Comparison of ENCODE assay signal across 8 cellular contexts in the genomic region with DNA sequence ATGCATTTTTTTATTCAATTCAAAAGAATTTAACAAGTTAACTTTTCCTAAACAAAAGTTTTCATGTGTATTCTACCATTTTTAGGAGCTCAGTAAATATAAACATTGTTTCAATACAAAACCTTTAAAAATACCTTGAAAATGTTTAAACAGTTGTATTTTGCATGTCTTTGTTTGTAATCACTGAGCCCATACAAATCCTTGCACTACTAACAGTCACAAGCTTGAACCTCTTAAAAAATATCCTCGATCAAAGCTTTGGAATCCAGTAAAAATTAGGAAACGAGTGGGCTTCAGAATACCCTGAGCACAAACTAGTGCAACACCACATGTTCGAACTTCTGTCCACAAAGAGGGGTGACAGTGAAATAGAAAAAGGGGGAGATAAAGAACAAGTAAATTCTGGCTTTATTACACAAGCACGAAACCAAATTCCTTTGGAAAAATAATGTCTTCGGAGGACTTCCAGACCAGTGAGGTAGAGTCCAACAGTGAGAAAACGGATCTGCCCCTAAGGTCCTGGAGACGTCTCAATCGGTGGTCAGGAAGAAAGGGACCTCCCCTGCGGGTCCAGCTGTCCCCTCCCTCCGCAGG. TPM values are rescaled to one million over a fixed set of nuclear protein-coding genes. Genes with fewer than 3 reads are reported as not detected.
A peak's percentile ranks its signal among the peaks of the same experiment; 100 is the strongest.
DNase-seq lines count a peak whose midpoint lies in the region; ATAC-seq, FAIRE-seq and TF ChIP-seq lines count a peak whose summit lies in the region.

No MANE protein-coding gene starts in this region.

- intact Hi-C loops in esophagus muscularis mucosa (cut with DNase I), result no loop called here

- TF ChIP-seq POLR2A in esophagus muscularis mucosa (IDR thresholded peaks at IDR 0.05; ENCODE audit: low read depth), result no peak

- TF ChIP-seq CTCF in esophagus muscularis mucosa (IDR thresholded peaks at IDR 0.05), result no peak

- no peak for ATAC-seq in GM19324 (IDR thresholded peaks at IDR 0.05; ENCODE audit: low FRiP score, unreplicated experiment)

- H3K4me3 ChIP-seq in GM08714 (ENCODE audit: low read length) (peak overlapping the region; percentile 85), esophagus muscularis mucosa (peak overlapping the region; percentile 65 to 94 (median 88))

- H3K9me3 ChIP-seq in esophagus muscularis mucosa, result no peaks in the 10 kb centered on the region

- H3K4me1 ChIP-seq in esophagus muscularis mucosa, result peaks cover 14 to 32% (median 27%) of the 10 kb centered on the region in 4 donors

- FAIRE-seq in RCC 7860 (lab: Jason Lieb, UNC), result peak; percentile 66

- TF ChIP-seq EP300 in esophagus muscularis mucosa (IDR thresholded peaks at IDR 0.05), result no peak

- DNase-seq in RCC 7860 (ENCODE audit: low spot score), result no peak
- no peak for DNase-seq in esophagus muscularis mucosa (ENCODE audit: extremely low spot score)
- peak; percentile 3 for DNase-seq in pons (ENCODE audit: low spot score)
- no peak for DNase-seq in middle frontal gyrus (ENCODE audit: extremely low spot score, low spot score)
- no peak for DNase-seq in cerebellar nuclear complex (lab: John Stamatoyannopoulos, UW)
- no peak for DNase-seq in A172 (ENCODE audit: low spot score)

- no peaks in the 10 kb centered on the region for H3K27me3 ChIP-seq in esophagus muscularis mucosa

- peak overlapping the region; percentile 96 to 99 (median 96) for H3K27ac ChIP-seq in esophagus muscularis mucosa (replicated peaks in 1 of 4)

- no peaks in the 10 kb centered on the region for H3K36me3 ChIP-seq in esophagus muscularis mucosa

- 9% methylated on average over 8 of the region's 10 CpGs for WGBS in esophagus muscularis mucosa

RNA-seq across cellular contexts. Expression of a gene that starts 1.5 kb away (rescaled TPM):
- total RNA-seq in esophagus muscularis mucosa, result 100 to 1,000 TPM in 1 of 4 donors, 10 to 100 TPM in 3; 23.2 to 145 (median 30.1) TPM
- 20.6 TPM in 2 replicates for total RNA-seq in A172 (2014; rRNA removed; shearing (Covaris generic))
